ENCODE assay signal across 7 cellular contexts in the genomic region with DNA sequence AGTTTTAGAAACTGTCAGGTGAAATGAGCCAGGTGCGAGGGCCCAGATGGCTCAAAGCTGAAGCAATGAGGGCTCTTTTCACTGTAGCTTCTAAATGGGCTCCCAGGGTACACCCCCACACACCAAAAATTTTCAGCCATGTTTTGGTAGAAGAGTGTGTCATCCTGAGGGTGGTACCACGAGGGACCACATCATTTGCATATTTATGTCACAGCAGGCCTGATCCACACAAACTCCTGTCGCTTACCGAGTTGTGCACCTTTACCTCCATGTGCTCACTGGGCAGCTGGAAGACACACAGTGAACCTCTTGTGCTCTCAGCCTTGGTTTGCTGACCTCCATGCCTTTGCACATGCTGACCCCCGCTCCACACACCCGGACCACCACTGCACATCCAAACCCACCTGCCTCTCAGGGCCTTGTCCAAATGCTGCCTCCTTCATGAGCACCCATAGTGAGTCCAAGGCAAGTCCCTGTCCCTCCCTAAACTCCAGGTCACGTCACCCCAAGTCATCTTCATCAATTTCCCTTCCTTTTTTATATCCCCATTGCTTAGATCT.
A peak's percentile ranks its signal among the peaks of the same experiment; 100 is the strongest.
DNase-seq lines count a peak whose midpoint lies in the region; ATAC-seq and TF ChIP-seq lines count a peak whose summit lies in the region.
"Not testable (repeated sequence)": the region's sequence is repeated elsewhere in the genome, so short reads cannot be mapped to it uniquely, and the experiment has no call there.

No MANE protein-coding gene starts in this region.

- H3K4me1 ChIP-seq in DOHH2 (ENCODE audit: control insufficient read depth, low read length) (peaks cover 21% of the 10 kb centered on the region), OCI-LY7 (ENCODE audit: insufficient read depth, low read length, poor library complexity, severe bottlenecking) (peaks cover 20% of the 10 kb centered on the region)

- H3K4me3 Mint-ChIP-seq in activated T-helper 17 cell treated with anti-CD3 and anti-CD28 coated beads, Interleukin-2, amount 50 U/mL, for 72 hours, result peak overlapping the region; percentile 12
- not testable (repeated sequence) for H3K4me3 Mint-ChIP-seq in dendritic cell treated with granulocyte-macrophage colony-stimulating factor and Interleukin-4, amounts not matched to agents 40 ng/mL and 50 ng/mL, for 4 days; memory B cell

- H3K4me2 ChIP-seq in DOHH2 (ENCODE audit: low read length) (peak overlapping the region; percentile 16; the same call in 1 of the 2 replicates), OCI-LY7 (ENCODE audit: low read length) (peak overlapping the region; percentile 34; the same call in 1 of the 2 replicates)

- DNase-seq in OCI-LY7 (ENCODE audit: low spot score); memory B cell (ENCODE audit: low spot score in 2 of 2): not testable (repeated sequence)
- DNase-seq in activated CD4-positive, alpha-beta T cell treated with anti-CD3 and anti-CD28 coated beads for 48 hours, result peak; percentile 46
- peak; percentile 38 for DNase-seq in stimulated activated CD4-positive, alpha-beta T cell treated with anti-CD3 and anti-CD28 coated beads, Interleukin-4, amount 100 ng/mL, for 24 hours

- BruUV-seq in OCI-LY7 (replicated peaks; lab: Mats Ljungman, UMichigan), result not testable (repeated sequence)

- peaks cover 12% of the 10 kb centered on the region for H3K4me1 Mint-ChIP-seq in activated T-helper 17 cell treated with anti-CD3 and anti-CD28 coated beads, Interleukin-2, amount 50 U/mL, for 72 hours
- H3K4me1 Mint-ChIP-seq in dendritic cell treated with granulocyte-macrophage colony-stimulating factor and Interleukin-4, amounts not matched to agents 40 ng/mL and 50 ng/mL, for 4 days (ENCODE audit: low read depth), result peaks cover 18% of the 10 kb centered on the region
- H3K4me1 Mint-ChIP-seq in memory B cell, result not testable (repeated sequence)

- not testable (repeated sequence) for H3K4me3 ChIP-seq in DOHH2 (ENCODE audit: low read length); OCI-LY7 (ENCODE audit: low read depth, low read length, poor library complexity, severe bottlenecking)

- not testable (repeated sequence) for H3K27ac Mint-ChIP-seq in activated T-helper 17 cell treated with anti-CD3 and anti-CD28 coated beads, Interleukin-2, amount 50 U/mL, for 72 hours
- H3K27ac Mint-ChIP-seq in dendritic cell treated with granulocyte-macrophage colony-stimulating factor and Interleukin-4, amounts not matched to agents 40 ng/mL and 50 ng/mL, for 4 days, result peak overlapping the region; percentile 45
- peak overlapping the region; percentile 76 for H3K27ac Mint-ChIP-seq in memory B cell

- not testable (repeated sequence) for H2AFZ ChIP-seq in OCI-LY7 (ENCODE audit: low read length)

- not testable (repeated sequence) for H3K27me3 ChIP-seq in DOHH2 (ENCODE audit: control insufficient read depth, low read length)

- TF ChIP-seq CTCF in DOHH2 (IDR thresholded peaks at IDR 0.05; ENCODE audit: low read depth, low read length, poor library complexity, severe bottlenecking); OCI-LY7 (conservative IDR thresholded peaks at IDR 0.05; ENCODE audit: low read length): not testable (repeated sequence)

- H3F3A ChIP-seq in DOHH2 (ENCODE audit: control insufficient read depth, insufficient read depth), result not testable (repeated sequence)

- not testable (repeated sequence) for H3K36me3 ChIP-seq in DOHH2 (ENCODE audit: control insufficient read depth, low read length); OCI-LY7 (ENCODE audit: insufficient read depth, low read length)

- H3K9me2 ChIP-seq in DOHH2 (replicated peaks; ENCODE audit: control insufficient read depth, low read length); OCI-LY7 (ENCODE audit: insufficient read depth, low read length): not testable (repeated sequence)

- H3K79me2 ChIP-seq in DOHH2 (ENCODE audit: control insufficient read depth, low read length); OCI-LY7 (ENCODE audit: insufficient read depth, low read depth, low read length): not testable (repeated sequence)

- H3K27ac ChIP-seq in DOHH2 (ENCODE audit: low read depth, low read length); OCI-LY7 (ENCODE audit: low read depth, low read length, poor library complexity, severe bottlenecking): not testable (repeated sequence)

- not testable (repeated sequence) for H3K27me3 Mint-ChIP-seq in activated T-helper 17 cell treated with anti-CD3 and anti-CD28 coated beads, Interleukin-2, amount 50 U/mL, for 72 hours; dendritic cell treated with granulocyte-macrophage colony-stimulating factor and Interleukin-4, amounts not matched to agents 40 ng/mL and 50 ng/mL, for 4 days; memory B cell

- H3K9me3 Mint-ChIP-seq in activated T-helper 17 cell treated with anti-CD3 and anti-CD28 coated beads, Interleukin-2, amount 50 U/mL, for 72 hours; dendritic cell treated with granulocyte-macrophage colony-stimulating factor and Interleukin-4, amounts not matched to agents 40 ng/mL and 50 ng/mL, for 4 days; memory B cell: not testable (repeated sequence)

- peaks cover 10% of the 10 kb centered on the region for H3K36me3 Mint-ChIP-seq in activated T-helper 17 cell treated with anti-CD3 and anti-CD28 coated beads, Interleukin-2, amount 50 U/mL, for 72 hours (ENCODE audit: low read depth)
- H3K36me3 Mint-ChIP-seq in dendritic cell treated with granulocyte-macrophage colony-stimulating factor and Interleukin-4, amounts not matched to agents 40 ng/mL and 50 ng/mL, for 4 days (ENCODE audit: low read depth); memory B cell: not testable (repeated sequence)

- POLR2A ChIA-PET in OCI-LY7 (lab: Charles Lee), result not testable (repeated sequence)

- not testable (repeated sequence) for H4K20me1 ChIP-seq in DOHH2 (ENCODE audit: control insufficient read depth, insufficient read depth, low read depth, low read length); OCI-LY7 (ENCODE audit: insufficient read depth, low read length)

- peak; percentile 77 for ATAC-seq in activated T-helper 17 cell treated with anti-CD3 and anti-CD28 coated beads, Interleukin-2, amount 50 U/mL, for 72 hours (replicated peaks)
- ATAC-seq in memory B cell (ENCODE audit: low read depth), result peak; percentile 71

- intact Hi-C loops in OCI-LY7 (cut with micrococcal nuclease; ENCODE audit: unreplicated experiment); dendritic cell treated with granulocyte-macrophage colony-stimulating factor and Interleukin-4, amounts not matched to agents 40 ng/mL and 50 ng/mL, for 4 days (cut with micrococcal nuclease): not testable (repeated sequence)

- CTCF ChIA-PET in OCI-LY7 (lab: Charles Lee; ENCODE audit: unreplicated experiment), result not testable (repeated sequence)

- not testable (repeated sequence) for H3K9me3 ChIP-seq in DOHH2 (ENCODE audit: control insufficient read depth, insufficient read depth, low read length); OCI-LY7 (ENCODE audit: low read length)
